In genomic region chr6:69098910-69099309, GRCh38 we compare ENCODE assay signal across 15 cellular contexts.
DNase-seq lines count a peak whose midpoint lies in the region; ATAC-seq, FAIRE-seq and TF ChIP-seq lines count a peak whose summit lies in the region.
"Had no signal": no experiment of that assay in that cellular context is flagged by ENCODE, and none has a peak within 500 bp of the region (broad histone marks: within the 10 kb centered on the region; RNA-seq: fewer than 3 reads in every experiment).

No MANE protein-coding gene starts in this region.

- H3K27ac ChIP-seq in A673 (ENCODE audit: low read depth, low read length, poor library complexity, severe bottlenecking) = no peak overlapping the region
- H3K27ac ChIP-seq in K562 (ENCODE audit: extremely low read depth, low read depth, low read length) = no peak overlapping the region

- ATAC-seq in GM18909 (IDR thresholded peaks at IDR 0.05; ENCODE audit: poor library complexity, unreplicated experiment) = peak; percentile 50
- peak; percentile 68 for ATAC-seq in HG03159 (IDR thresholded peaks at IDR 0.05; ENCODE audit: unreplicated experiment)
- peak; percentile 63; the same call in 2 of the 3 replicates for ATAC-seq in K562
- ATAC-seq in stimulated activated naive B cell treated with anti-CD40 and anti-IgM and Interleukin-4, amounts not matched to agents 10 μg/mL and 1 μg/mL and 100 μg/mL, for 72 hours (replicated peaks) = no peak
- ATAC-seq in GM18511 (IDR thresholded peaks at IDR 0.05; ENCODE audit: unreplicated experiment) = no peak
- ATAC-seq: HCT116 had no signal

- no peak for FAIRE-seq in K562 (lab: Jason Lieb, UNC)
- FAIRE-seq: A204.1, GM19239 had no signal

- no peaks in the 10 kb centered on the region for H4K20me1 ChIP-seq in K562 (replicated peaks; ENCODE audit: control insufficient read depth, insufficient read depth, low read length)

- peak; percentile 15 for DNase-seq in A673 (ENCODE audit: low spot score)
- DNase-seq in K562 (ENCODE audit: extremely low read depth in 1 of 4, low spot score in 3 of 4) = no peak
- no peak for DNase-seq in stimulated activated naive B cell treated with anti-CD40 and anti-IgM and Interleukin-4, amounts not matched to agents 10 μg/mL and 1 μg/mL and 100 μg/mL, for 72 hours
- DNase-seq in globus pallidus (ENCODE audit: low spot score) = no peak
- DNase-seq: C1 segment of cervical spinal cord, IMR-90, NCI-H187 treated with DMSO at 0.1 percent for 48 hours, RPMI8226, SIG-M5 had no signal

- H3K9me3 Mint-ChIP-seq in stimulated activated naive B cell treated with anti-CD40 and anti-IgM and Interleukin-4, amounts not matched to agents 10 μg/mL and 1 μg/mL and 100 μg/mL, for 72 hours = no peaks in the 10 kb centered on the region

- H3K79me2 ChIP-seq in K562 (ENCODE audit: control insufficient read depth, insufficient read depth, low read length) = no peaks in the 10 kb centered on the region

- H3K4me3 ChIP-seq in A673 (ENCODE audit: low read depth, low read length, poor library complexity, severe bottlenecking) (no peak overlapping the region), K562 (no peak overlapping the region)

- intact Hi-C loops in A673 (cut with micrococcal nuclease; ENCODE audit: unreplicated experiment) (no loop called here), K562 (cut with micrococcal nuclease) (no loop called here)

- BruUV-seq in A673 (replicated peaks; lab: Mats Ljungman, UMichigan) = no TSS peak
- no TSS peak for BruUV-seq in K562 (replicated peaks; lab: Mats Ljungman, UMichigan)

- H3K9me1 ChIP-seq in K562 (ENCODE audit: control insufficient read depth, insufficient read depth, low read length) = no peaks in the 10 kb centered on the region

- H3K4me3 Mint-ChIP-seq in stimulated activated naive B cell treated with anti-CD40 and anti-IgM and Interleukin-4, amounts not matched to agents 10 μg/mL and 1 μg/mL and 100 μg/mL, for 72 hours = no peak overlapping the region

- TF ChIP-seq CTCF in A673 (conservative IDR thresholded peaks at IDR 0.05; ENCODE audit: low read depth, low read length) = 0 out of 2 replicates have a peak, but pooled peaks have one; percentile 22
- TF ChIP-seq CTCF in K562 (IDR thresholded peaks at IDR 0.05 in 2 of 3, conservative IDR thresholded peaks at IDR 0.05 in 1 of 3; ENCODE audit: insufficient read depth in 2 of 3, low read depth in 1 of 3, low read length in 3 of 3) = no peak

- H3K36me3 ChIP-seq in A673 (ENCODE audit: insufficient read depth, low read length, poor library complexity, severe bottlenecking) = no peaks in the 10 kb centered on the region
- H3K36me3 ChIP-seq in K562 (ENCODE audit: control insufficient read depth, insufficient read depth, low read length) = no peaks in the 10 kb centered on the region

- H2AFZ ChIP-seq in K562 (ENCODE audit: low read depth, low read length) = no peak overlapping the region

- no peak overlapping the region for H3K4me2 ChIP-seq in K562 (ENCODE audit: insufficient read depth, low read length)

- H3K9me3 ChIP-seq in A673 (ENCODE audit: low read depth, low read length, poor library complexity, severe bottlenecking) (no peaks in the 10 kb centered on the region), K562 (replicated peaks; ENCODE audit: control insufficient read depth, insufficient read depth, low read depth, low read length) (no peaks in the 10 kb centered on the region)

- H3K4me1 ChIP-seq in A673 (ENCODE audit: insufficient read depth, low read length, poor library complexity, severe bottlenecking) = no peaks in the 10 kb centered on the region
- no peaks in the 10 kb centered on the region for H3K4me1 ChIP-seq in K562 (replicated peaks in 1 of 2; ENCODE audit: control insufficient read depth in 2 of 2, insufficient read depth in 2 of 2, low read length in 2 of 2)

- no peaks in the 10 kb centered on the region for H3K27me3 Mint-ChIP-seq in stimulated activated naive B cell treated with anti-CD40 and anti-IgM and Interleukin-4, amounts not matched to agents 10 μg/mL and 1 μg/mL and 100 μg/mL, for 72 hours

- no peak overlapping the region for H3K27ac Mint-ChIP-seq in stimulated activated naive B cell treated with anti-CD40 and anti-IgM and Interleukin-4, amounts not matched to agents 10 μg/mL and 1 μg/mL and 100 μg/mL, for 72 hours

- CTCF ChIA-PET in A673 (lab: Charles Lee) (no interaction called here), K562 (lab: Yijun Ruan, JAX; ENCODE audit: low intra/inter-chr PET ratio) (no interaction called here)

- TF ChIP-seq POLR2A in K562 (conservative IDR thresholded peaks at IDR 0.05) = no peak

- no peaks in the 10 kb centered on the region for H3K36me3 Mint-ChIP-seq in stimulated activated naive B cell treated with anti-CD40 and anti-IgM and Interleukin-4, amounts not matched to agents 10 μg/mL and 1 μg/mL and 100 μg/mL, for 72 hours

- H3K4me1 Mint-ChIP-seq in stimulated activated naive B cell treated with anti-CD40 and anti-IgM and Interleukin-4, amounts not matched to agents 10 μg/mL and 1 μg/mL and 100 μg/mL, for 72 hours = no peaks in the 10 kb centered on the region

- in situ Hi-C loops in K562 (cut with MboI) = no loop called here

- H3K27me3 ChIP-seq in A673 (replicated peaks; ENCODE audit: insufficient read depth, low read depth, low read length, poor library complexity) = no peaks in the 10 kb centered on the region
- no peaks in the 10 kb centered on the region for H3K27me3 ChIP-seq in K562 (ENCODE audit: control insufficient read depth in 2 of 2, insufficient read depth in 2 of 2, low read length in 2 of 2)

- no peak for TF ChIP-seq RAD21 in K562 (CRISPR knock-in tag; conservative IDR thresholded peaks at IDR 0.05 in 1 of 2, IDR thresholded peaks at IDR 0.05 in 1 of 2)

- TF ChIP-seq EP300 in K562 (IDR thresholded peaks at IDR 0.05; ENCODE audit: low read length) = no peak

- H3K9ac ChIP-seq in K562 (ENCODE audit: insufficient read depth in 1 of 2, low read depth in 2 of 2, low read length in 2 of 2) = no peak overlapping the region

- POLR2A ChIA-PET in A673 (lab: Charles Lee; ENCODE audit: low non-redundant PET) (no interaction called here), K562 (lab: Yijun Ruan, JAX) (no interaction called here)

TF ChIP-seq in K562, 482 proteins besides CTCF, POLR2A, EP300 and RAD21:
- TF ChIP-seq SRSF3 (IDR thresholded peaks at IDR 0.05; ENCODE audit: insufficient read depth, low read length) (no peak), ETV5 (CRISPR knock-in tag; IDR thresholded peaks at IDR 0.05; ENCODE audit: low read depth) (no peak), GABPB2 (CRISPR knock-in tag; conservative IDR thresholded peaks at IDR 0.05) (no peak), SREBF2 (CRISPR knock-in tag; IDR thresholded peaks at IDR 0.05) (no peak), ZNF778 (CRISPR knock-in tag; IDR thresholded peaks at IDR 0.05) (no peak), ESRRA (IDR thresholded peaks at IDR 0.05; ENCODE audit: borderline replicate concordance, low read depth) (no peak), ZNF384 (IDR thresholded peaks at IDR 0.05; ENCODE audit: low read depth, low read length) (no peak), MTA2 (IDR thresholded peaks at IDR 0.05; ENCODE audit: low read depth) (no peak), EHMT2 (IDR thresholded peaks at IDR 0.05) (no peak), ZBTB12 (CRISPR knock-in tag; IDR thresholded peaks at IDR 0.05) (no peak), DNMT1 (IDR thresholded peaks at IDR 0.05) (no peak), STAT6 (CRISPR knock-in tag; IDR thresholded peaks at IDR 0.05) (no peak), SMAD2 (IDR thresholded peaks at IDR 0.05; ENCODE audit: low read depth, low read length) (no peak)

Comparison
In these comparisons a context has a peak if more than half of its experiments do, and no peak if none do; other contexts are left out.
1. ATAC-seq: peak in GM18909 (single experiment), HG03159 (single experiment) and K562 (single experiment); none in stimulated activated naive B cell treated with anti-CD40 and anti-IgM and Interleukin-4, amounts not matched to agents 10 μg/mL and 1 μg/mL and 100 μg/mL, for 72 hours (0 of 2) and GM18511 (single experiment).